ENCODE assay signal across 8 cellular contexts in genomic region chr1:9590201-9590600, GRCh38. TPM values are rescaled to one million over a fixed set of nuclear protein-coding genes. Genes with fewer than 3 reads are reported as not detected.
A peak's percentile ranks its signal among the peaks of the same experiment; 100 is the strongest.
DNase-seq lines count a peak whose midpoint lies in the region; ATAC-seq and TF ChIP-seq lines count a peak whose summit lies in the region.

No MANE protein-coding gene starts in this region.

- peaks cover 40% of the 10 kb centered on the region for H3K4me1 Mint-ChIP-seq in endothelial cell (ENCODE audit: unreplicated experiment)

- no peaks in the 10 kb centered on the region for H3K9me2 ChIP-seq in PC-3 (replicated peaks; ENCODE audit: low read length)

- H3K9me3 ChIP-seq in PC-3 (ENCODE audit: low read length) (no peaks in the 10 kb centered on the region), skeletal muscle tissue (ENCODE audit: control insufficient read depth in 3 of 3, low read length in 3 of 3) (no peaks in the 10 kb centered on the region)

- POLR2A ChIA-PET in PC-3 (lab: Charles Lee; ENCODE audit: unreplicated experiment) = no interaction called here

- H3K27ac ChIP-seq in PC-3 (ENCODE audit: low read length) = no peak overlapping the region
- H3K27ac ChIP-seq in skeletal muscle tissue (ENCODE audit: low read depth, low read length) = no peak overlapping the region

- peaks cover 37% of the 10 kb centered on the region for H4K20me1 ChIP-seq in PC-3 (ENCODE audit: low read length)

- H3K36me3 ChIP-seq in PC-3 (ENCODE audit: low read depth, low read length) (no peaks in the 10 kb centered on the region), skeletal muscle tissue (ENCODE audit: control insufficient read depth in 3 of 3, insufficient read depth in 3 of 3, low read length in 3 of 3) (no peaks in the 10 kb centered on the region)

- no peaks in the 10 kb centered on the region for H3K9me3 Mint-ChIP-seq in endothelial cell (ENCODE audit: unreplicated experiment)

- H3K9ac ChIP-seq in PC-3 (ENCODE audit: low read length) = no peak overlapping the region
- peak overlapping the region in 2 of 3 donors; percentile 77 to 84 for H3K9ac ChIP-seq in skeletal muscle tissue (ENCODE audit: low read depth in 1 of 3, low read length in 3 of 3)

- H3K27me3 ChIP-seq in PC-3 (ENCODE audit: low read length) (no peaks in the 10 kb centered on the region), skeletal muscle tissue (ENCODE audit: control insufficient read depth in 3 of 3, insufficient read depth in 3 of 3, low read length in 3 of 3) (no peaks in the 10 kb centered on the region)

- intact Hi-C loops in PC-3 (cut with micrococcal nuclease) = no loop called here

- peak; percentile 60 for DNase-seq in activated effector memory CD4-positive, alpha-beta T cell treated with anti-CD3 and anti-CD28 coated beads, Interleukin-2, amount 50 U/mL, for 16 hours
- DNase-seq in activated effector memory CD4-positive, alpha-beta T cell treated with Interleukin-2 at 50 U/mL for 16 hours = no peak
- no peak for DNase-seq in PC-3
- no peak for DNase-seq in endothelial cell (ENCODE audit: low spot score)
- no peak for DNase-seq in Kasumi-1 (lab: John Stamatoyannopoulos, UW)
- no peak for DNase-seq in kidney tubule cell (ENCODE audit: low spot score)

- no peak overlapping the region for H2AFZ ChIP-seq in PC-3 (ENCODE audit: low read length)

- no peaks in the 10 kb centered on the region for H3F3A ChIP-seq in PC-3 (ENCODE audit: low read length, unreplicated experiment)

- ATAC-seq in PC-3 (no peak), HG03432 (IDR thresholded peaks at IDR 0.05; ENCODE audit: unreplicated experiment) (no peak)

- CTCF ChIA-PET in PC-3 (lab: Charles Lee) = interaction anchor here (0.5 kb wide), 1 partner anchor 37 kb away, joined by 3 read pairs; no protein-coding TSS in a partner anchor

- H3K27ac Mint-ChIP-seq in endothelial cell (ENCODE audit: unreplicated experiment) = no peak overlapping the region

- H3K4me1 ChIP-seq in PC-3 (ENCODE audit: insufficient read depth, low read length) (peaks cover 6% of the 10 kb centered on the region; the same call in 1 of the 2 replicates), skeletal muscle tissue (ENCODE audit: control insufficient read depth in 3 of 3, insufficient read depth in 3 of 3, low read length in 3 of 3) (peaks cover 58 to 65% (median 63%) of the 10 kb centered on the region in 3 donors)

- H3K36me3 Mint-ChIP-seq in endothelial cell (ENCODE audit: low read depth, unreplicated experiment) = no peaks in the 10 kb centered on the region

- peak overlapping the region; percentile 96 for H3K4me2 ChIP-seq in PC-3 (ENCODE audit: low read length)

- TF ChIP-seq CTCF in PC-3 (conservative IDR thresholded peaks at IDR 0.05; ENCODE audit: low read depth, low read length) = no peak
- no peak for TF ChIP-seq CTCF in endothelial cell (IDR thresholded peaks at IDR 0.05; ENCODE audit: unreplicated experiment)

- H3K4me3 Mint-ChIP-seq in endothelial cell (ENCODE audit: unreplicated experiment) = peak overlapping the region; percentile 89

- H3K27me3 Mint-ChIP-seq in endothelial cell (ENCODE audit: unreplicated experiment) = peaks cover 12% of the 10 kb centered on the region

- BruUV-seq in PC-3 (replicated peaks; lab: Mats Ljungman, UMichigan) = no TSS peak

- peak overlapping the region; percentile 92 for H3K4me3 ChIP-seq in PC-3 (ENCODE audit: low read length)
- H3K4me3 ChIP-seq in skeletal muscle tissue (ENCODE audit: low read length in 3 of 3) = peak overlapping the region; percentile 80 to 83 (median 80)

- H3K79me2 ChIP-seq in PC-3 (ENCODE audit: low read length) = peaks cover 62% of the 10 kb centered on the region

RNA-seq across cellular contexts. Expression of gene TMEM201, which starts 1.5 kb away (rescaled TPM):
- 13.8 and 18.4 TPM in 2 replicates for total RNA-seq in PC-3 (2014; rRNA removed)
- total RNA-seq in endothelial cell (ENCODE audit: unreplicated experiment) = 19.1 TPM
- 6.8 TPM for total RNA-seq in skeletal muscle tissue

RNA-seq across cellular contexts. Expression of gene SLC25A33, which starts 50.9 kb away (rescaled TPM):
- total RNA-seq in PC-3 (2014; rRNA removed) (11.8 and 14.5 TPM in 2 replicates), endothelial cell (ENCODE audit: unreplicated experiment) (4.2 TPM), skeletal muscle tissue (1.6 TPM)
